Comparison of ENCODE assay signal across 19 cellular contexts in genomic region chr3:89740881-89741177, GRCh38.
"Had no signal": no experiment of that assay in that cellular context is flagged by ENCODE, and none has a peak within 500 bp of the region (broad histone marks: within the 10 kb centered on the region; RNA-seq: fewer than 3 reads in every experiment).

No MANE protein-coding gene starts in this region.

- H3K27me3 Mint-ChIP-seq: activated CD8-positive, alpha-beta T cell treated with anti-CD3 and anti-CD28 coated beads for 36 hours; activated naive CD4-positive, alpha-beta T cell treated with anti-CD3 and anti-CD28 coated beads, Interleukin-2, amount 50 U/mL, for 24 hours; brain; dendritic cell treated with granulocyte-macrophage colony-stimulating factor and Interleukin-4, amounts not matched to agents 40 ng/mL and 50 ng/mL, for 4 days; effector memory CD8-positive, alpha-beta T cell had no signal

- H3K4me3 ChIP-seq: psoas muscle, stomach had no signal

- H3K4me3 Mint-ChIP-seq: activated CD8-positive, alpha-beta T cell treated with anti-CD3 and anti-CD28 coated beads for 36 hours; activated naive CD4-positive, alpha-beta T cell treated with anti-CD3 and anti-CD28 coated beads, Interleukin-2, amount 50 U/mL, for 24 hours; activated T-cell treated with anti-CD3 and anti-CD28 coated beads, Interleukin-2, amount 50 U/mL, for 4 hours; brain; dendritic cell treated with granulocyte-macrophage colony-stimulating factor and Interleukin-4, amounts not matched to agents 40 ng/mL and 50 ng/mL, for 4 days; effector memory CD8-positive, alpha-beta T cell; WTC11 had no signal

- H3K36me3 ChIP-seq: stomach had no signal

- H3K27ac ChIP-seq: epithelial cell of prostate, foreskin keratinocyte, psoas muscle, stomach had no signal

- H3K4me1 ChIP-seq: foreskin keratinocyte, psoas muscle, stomach had no signal

- H3K27me3 ChIP-seq: foreskin keratinocyte, stomach had no signal

- DNase-seq: activated CD4-positive, alpha-beta T cell treated with anti-CD3 and anti-CD28 coated beads for 4 hours; activated CD8-positive, alpha-beta T cell treated with anti-CD3 and anti-CD28 coated beads for 36 hours; activated effector memory CD4-positive, alpha-beta T cell treated with anti-CD3 and anti-CD28 coated beads, Interleukin-2, amount 50 U/mL, for 16 hours; activated T-cell treated with anti-CD3 and anti-CD28 coated beads, Interleukin-2, amount 50 U/mL, for 4 hours; amygdala; effector memory CD8-positive, alpha-beta T cell; foreskin keratinocyte; glutamatergic neuron; kidney glomerular epithelial cell; psoas muscle; stimulated activated CD4-positive, alpha-beta T cell treated with anti-CD3 and anti-CD28 coated beads, Interleukin-12 subunit alpha, Interleukin-12 subunit beta, amount 100 ng/mL, for 4 hours; stimulated activated CD4-positive, alpha-beta T cell treated with anti-CD3 and anti-CD28 coated beads, Interleukin-2, amount 100 ng/mL, for 24 hours; stomach; T-helper 2 cell had no signal

- H3K9me3 ChIP-seq: psoas muscle, stomach had no signal

- H3K27ac Mint-ChIP-seq: activated CD8-positive, alpha-beta T cell treated with anti-CD3 and anti-CD28 coated beads for 36 hours; activated naive CD4-positive, alpha-beta T cell treated with anti-CD3 and anti-CD28 coated beads, Interleukin-2, amount 50 U/mL, for 24 hours; dendritic cell treated with granulocyte-macrophage colony-stimulating factor and Interleukin-4, amounts not matched to agents 40 ng/mL and 50 ng/mL, for 4 days; effector memory CD8-positive, alpha-beta T cell; WTC11 had no signal

- H3K36me3 Mint-ChIP-seq: activated naive CD4-positive, alpha-beta T cell treated with anti-CD3 and anti-CD28 coated beads, Interleukin-2, amount 50 U/mL, for 24 hours; brain; WTC11 had no signal

- H3K4me1 Mint-ChIP-seq: activated naive CD4-positive, alpha-beta T cell treated with anti-CD3 and anti-CD28 coated beads, Interleukin-2, amount 50 U/mL, for 24 hours; brain had no signal

- ATAC-seq: activated CD8-positive, alpha-beta T cell treated with anti-CD3 and anti-CD28 coated beads for 36 hours; activated T-cell treated with anti-CD3 and anti-CD28 coated beads, Interleukin-2, amount 50 U/mL, for 4 hours; effector memory CD8-positive, alpha-beta T cell; foreskin keratinocyte; psoas muscle; WTC11 had no signal
